In genomic region chr14:50399251-50400032, GRCh38 we compare ENCODE assay signal across 11 cellular contexts.
DNase-seq lines count a peak whose midpoint lies in the region; ATAC-seq lines count a peak whose summit lies in the region.
"Had no signal": no experiment of that assay in that cellular context is flagged by ENCODE, and none has a peak within 500 bp of the region (broad histone marks: within the 10 kb centered on the region; RNA-seq: fewer than 3 reads in every experiment).

No MANE protein-coding gene starts in this region.

- no peaks in the 10 kb centered on the region for H3K36me3 ChIP-seq in subcutaneous abdominal adipose tissue (ENCODE audit: control insufficient read depth in 5 of 5, insufficient read depth in 5 of 5, low read length in 5 of 5)

- no peaks in the 10 kb centered on the region for H3K9me3 ChIP-seq in subcutaneous abdominal adipose tissue (ENCODE audit: control insufficient read depth in 5 of 5, low read length in 5 of 5)

- ATAC-seq in HG03439 (IDR thresholded peaks at IDR 0.05; ENCODE audit: unreplicated experiment) (no peak), HG03457 (IDR thresholded peaks at IDR 0.05; ENCODE audit: unreplicated experiment) (no peak), HG03039 (IDR thresholded peaks at IDR 0.05; ENCODE audit: unreplicated experiment) (no peak)
- ATAC-seq: sciatic nerve had no signal

- DNase-seq in DMS53 (lab: John Stamatoyannopoulos, UW) (peak; percentile 39), DMS53 treated with DMSO at 0.1 percent for 48 hours (lab: John Stamatoyannopoulos, UW; ENCODE audit: unreplicated experiment) (no peak), RKO (ENCODE audit: low spot score) (peak; percentile 40), fibroblast of peridontal ligament (ENCODE audit: extremely low read depth) (peak; percentile 79)
- DNase-seq: activated CD4-positive, alpha-beta memory T cell treated with anti-CD3 and anti-CD28 coated beads, Interleukin-2, amount 10 ng/mL, durations not matched to agents 7 days and 5 days had no signal

- peaks cover 3 to 27% (median 20%) of the 10 kb centered on the region in 5 donors for H3K4me1 ChIP-seq in subcutaneous abdominal adipose tissue (ENCODE audit: control insufficient read depth in 5 of 5, insufficient read depth in 5 of 5, low read length in 5 of 5)

- no peak overlapping the region for H3K4me3 ChIP-seq in subcutaneous abdominal adipose tissue (ENCODE audit: low read depth in 1 of 5, low read length in 5 of 5)

- H3K27ac ChIP-seq in subcutaneous abdominal adipose tissue (ENCODE audit: low read depth, low read length) = peak overlapping the region; percentile 41
- H3K27ac ChIP-seq: 22Rv1 had no signal

- H3K27me3 ChIP-seq in subcutaneous abdominal adipose tissue (ENCODE audit: control insufficient read depth in 5 of 5, insufficient read depth in 4 of 5, low read length in 5 of 5) = no peaks in the 10 kb centered on the region

- no peak overlapping the region for H3K9ac ChIP-seq in subcutaneous abdominal adipose tissue (ENCODE audit: low read length in 5 of 5)
